ENCODE assay signal across 21 cellular contexts in genomic region chr2:54611830-54612545, GRCh38.
DNase-seq lines count a peak whose midpoint lies in the region; ATAC-seq, FAIRE-seq and TF ChIP-seq lines count a peak whose summit lies in the region.
"Had no signal": no experiment of that assay in that cellular context is flagged by ENCODE, and none has a peak within 500 bp of the region (broad histone marks: within the 10 kb centered on the region; RNA-seq: fewer than 3 reads in every experiment).

No MANE protein-coding gene starts in this region.

- intact Hi-C loops in CD8-positive, alpha-beta T cell (cut with DNase I, micrococcal nuclease), result loop anchor here in 1 of 2 experiments (2.0 kb wide), 1 partner anchor 89 kb away; no protein-coding TSS in a partner anchor
- intact Hi-C loops in activated B cell treated with CpG ODN at 0.5 μM for 24 hours (cut with micrococcal nuclease), result no loop called here
- intact Hi-C loops in left lung (cut with DNase I), result no loop called here

- no peaks in the 10 kb centered on the region for H3K27me3 ChIP-seq in CD8-positive, alpha-beta T cell (ENCODE audit: insufficient read depth, low read length)
- no peaks in the 10 kb centered on the region for H3K27me3 ChIP-seq in left lung
- H3K27me3 ChIP-seq: Peyer's patch, sigmoid colon, thyroid gland had no signal

- POLR2A ChIA-PET in A549 (lab: Yijun Ruan, JAX), result no interaction called here
- POLR2A ChIA-PET in CD8-positive, alpha-beta T cell (lab: Charles Lee), result interaction anchor here (0.8 kb wide), 1 partner anchor 32 kb away, joined by 3 read pairs; no protein-coding TSS in a partner anchor
- POLR2A ChIA-PET in activated B cell treated with CpG ODN at 0.5 μM for 24 hours (lab: Charles Lee), result no interaction called here
- POLR2A ChIA-PET in naive thymus-derived CD8-positive, alpha-beta T cell (lab: Charles Lee), result interaction anchor here (2.5 kb wide), 1 partner anchor 37 kb away, joined by 5 read pairs; no protein-coding TSS in a partner anchor

- H3K27me3 Mint-ChIP-seq in CD8-positive, alpha-beta T cell (ENCODE audit: low read depth), result no peaks in the 10 kb centered on the region
- H3K27me3 Mint-ChIP-seq in activated B cell treated with CpG ODN at 0.5 μM for 24 hours, result no peaks in the 10 kb centered on the region
- no peaks in the 10 kb centered on the region for H3K27me3 Mint-ChIP-seq in naive thymus-derived CD8-positive, alpha-beta T cell
- H3K27me3 Mint-ChIP-seq in type B pancreatic cell, result no peaks in the 10 kb centered on the region

- no peak for FAIRE-seq in A549 (lab: Jason Lieb, UNC)
- FAIRE-seq: colon, H54, K562 had no signal

- no peak overlapping the region for H3K4me3 Mint-ChIP-seq in CD8-positive, alpha-beta T cell
- H3K4me3 Mint-ChIP-seq in activated B cell treated with CpG ODN at 0.5 μM for 24 hours (no peak overlapping the region), type B pancreatic cell (no peak overlapping the region)
- peak overlapping the region in 3 of 10 donors; percentile 9 to 41 (median 24) for H3K4me3 Mint-ChIP-seq in naive thymus-derived CD8-positive, alpha-beta T cell

- TF ChIP-seq POLR2A in A549 (IDR thresholded peaks at IDR 0.05; ENCODE audit: low read length), result no peak

- TF ChIP-seq CTCF in A549 (IDR thresholded peaks at IDR 0.05), result no peak
- no peak for TF ChIP-seq CTCF in CD8-positive, alpha-beta T cell (IDR thresholded peaks at IDR 0.05)
- no peak for TF ChIP-seq CTCF in activated B cell treated with CpG ODN at 0.5 μM for 24 hours (IDR thresholded peaks at IDR 0.05)
- TF ChIP-seq CTCF in left lung (IDR thresholded peaks at IDR 0.05), result no peak
- TF ChIP-seq CTCF in type B pancreatic cell (conservative IDR thresholded peaks at IDR 0.05), result no peak

- CTCF ChIA-PET in A549 (lab: Yijun Ruan, JAX), result interaction anchor here (0.6 to 2.4 kb wide), 3 partner anchors 89 to 520 kb away, joined by 3 to 7 read pairs (median 3); no protein-coding TSS in a partner anchor
- CTCF ChIA-PET in CD8-positive, alpha-beta T cell (lab: Charles Lee), result interaction anchor here (1.2 kb wide), 1 partner anchor 87 kb away, joined by 3 read pairs; no protein-coding TSS in a partner anchor
- CTCF ChIA-PET in activated B cell treated with CpG ODN at 0.5 μM for 24 hours (lab: Charles Lee), result interaction anchor here (0.7 to 1.0 kb wide), 2 partner anchors 50 to 53 kb away, joined by 3 read pairs; no protein-coding TSS in a partner anchor

- peaks cover 58% of the 10 kb centered on the region for H3K36me3 Mint-ChIP-seq in CD8-positive, alpha-beta T cell
- H3K36me3 Mint-ChIP-seq in activated B cell treated with CpG ODN at 0.5 μM for 24 hours (ENCODE audit: low read depth) (peaks cover 51% of the 10 kb centered on the region), type B pancreatic cell (peaks cover 37% of the 10 kb centered on the region)
- H3K36me3 Mint-ChIP-seq in naive thymus-derived CD8-positive, alpha-beta T cell, result peaks cover 0 to 49% (median 8%) of the 10 kb centered on the region in 3 donors

- H3K9me3 ChIP-seq in A549, result no peaks in the 10 kb centered on the region
- H3K9me3 ChIP-seq in CD8-positive, alpha-beta T cell (ENCODE audit: low read length), result no peaks in the 10 kb centered on the region
- H3K9me3 ChIP-seq in left lung, result no peaks in the 10 kb centered on the region
- H3K9me3 ChIP-seq: Peyer's patch, sigmoid colon, thyroid gland had no signal

- H3K4me3 ChIP-seq in A549 (no peak overlapping the region), left lung (no peak overlapping the region)
- H3K4me3 ChIP-seq in CD8-positive, alpha-beta T cell (ENCODE audit: low read depth, low read length), result no peak overlapping the region
- H3K4me3 ChIP-seq: K562, Peyer's patch, sigmoid colon, thyroid gland had no signal

- H3K27ac ChIP-seq in A549, result peak overlapping the region; percentile 80 to 86; a peak in 5 of 6 replicates
- H3K27ac ChIP-seq in CD8-positive, alpha-beta T cell (ENCODE audit: low read depth, low read length), result no peak overlapping the region
- H3K27ac ChIP-seq in left lung, result no peak overlapping the region
- H3K27ac ChIP-seq: Peyer's patch had no signal

- 93% methylated on average over 14 of the region's 14 CpGs for WGBS in A549 (ENCODE audit: missing lambda C conversion rate)

- DNase-seq in A549 (ENCODE audit: low read depth in 1 of 2, low spot score in 1 of 2) (no peak), activated B cell treated with CpG ODN at 0.5 μM for 24 hours (no peak), left lung (no peak), type B pancreatic cell (ENCODE audit: extremely low spot score, unreplicated experiment) (no peak)
- no peak for DNase-seq in CD8-positive, alpha-beta T cell
- no peak for DNase-seq in naive thymus-derived CD8-positive, alpha-beta T cell
- DNase-seq: activated CD8-positive, alpha-beta memory T cell treated with anti-CD3 and anti-CD28 coated beads for 24 hours; DND-41; head of caudate nucleus; NCI-H187 treated with DMSO at 0.1 percent for 48 hours; NCI-H345; Peyer's patch; sigmoid colon; stimulated activated naive CD4-positive, alpha-beta T cell; thyroid gland had no signal

- no peak for TF ChIP-seq RAD21 in A549 (conservative IDR thresholded peaks at IDR 0.05 in 1 of 2, IDR thresholded peaks at IDR 0.05 in 1 of 2)

- H3K4me1 ChIP-seq in A549 (peaks cover 82% of the 10 kb centered on the region), left lung (peaks cover 6 to 72% of the 10 kb centered on the region in 2 donors)
- peaks cover 22% of the 10 kb centered on the region for H3K4me1 ChIP-seq in CD8-positive, alpha-beta T cell (ENCODE audit: insufficient read depth, low read length)

- H3K4me2 ChIP-seq in A549, result no peak overlapping the region

- ATAC-seq in A549, result no peak
- no peak for ATAC-seq in CD8-positive, alpha-beta T cell
- ATAC-seq in activated B cell treated with CpG ODN at 0.5 μM for 24 hours (ENCODE audit: low read depth), result no peak
- no peak for ATAC-seq in naive thymus-derived CD8-positive, alpha-beta T cell
- ATAC-seq in left lung, result no peak
- no peak for ATAC-seq in GM19467 (IDR thresholded peaks at IDR 0.05; ENCODE audit: unreplicated experiment)
- no peak for ATAC-seq in HG02840 (IDR thresholded peaks at IDR 0.05; ENCODE audit: low FRiP score, unreplicated experiment)
- ATAC-seq: activated CD4-positive, CD25-positive, alpha-beta regulatory T cell treated with anti-CD3 and anti-CD28 coated beads, Interleukin-2, amount 50 U/mL, for 24 hours; K562 had no signal

- no peak for TF ChIP-seq EP300 in A549 (IDR thresholded peaks at IDR 0.05)

- no peaks in the 10 kb centered on the region for H3K9me3 Mint-ChIP-seq in CD8-positive, alpha-beta T cell
- no peaks in the 10 kb centered on the region for H3K9me3 Mint-ChIP-seq in activated B cell treated with CpG ODN at 0.5 μM for 24 hours
- no peaks in the 10 kb centered on the region for H3K9me3 Mint-ChIP-seq in naive thymus-derived CD8-positive, alpha-beta T cell
- no peaks in the 10 kb centered on the region for H3K9me3 Mint-ChIP-seq in type B pancreatic cell

- peak overlapping the region; percentile 24 for H3K27ac Mint-ChIP-seq in CD8-positive, alpha-beta T cell
- peak overlapping the region; percentile 39 for H3K27ac Mint-ChIP-seq in activated B cell treated with CpG ODN at 0.5 μM for 24 hours
- peak overlapping the region in 8 of 10 donors; percentile 10 to 82 (median 53) for H3K27ac Mint-ChIP-seq in naive thymus-derived CD8-positive, alpha-beta T cell
- no peak overlapping the region for H3K27ac Mint-ChIP-seq in type B pancreatic cell

- peaks cover 35% of the 10 kb centered on the region for H3K36me3 ChIP-seq in CD8-positive, alpha-beta T cell (ENCODE audit: insufficient read depth, low read length)
- H3K36me3 ChIP-seq in left lung, result peaks cover 0 to 40% of the 10 kb centered on the region in 2 donors

- peaks cover 60% of the 10 kb centered on the region for H3K4me1 Mint-ChIP-seq in CD8-positive, alpha-beta T cell (ENCODE audit: low read depth)
- H3K4me1 Mint-ChIP-seq in activated B cell treated with CpG ODN at 0.5 μM for 24 hours, result peaks cover 28% of the 10 kb centered on the region
- H3K4me1 Mint-ChIP-seq in naive thymus-derived CD8-positive, alpha-beta T cell, result peaks cover 38 to 70% (median 54%) of the 10 kb centered on the region in 4 donors
- H3K4me1 Mint-ChIP-seq in type B pancreatic cell (ENCODE audit: unreplicated experiment), result peaks cover 49% of the 10 kb centered on the region

TF ChIP-seq in A549, 52 proteins besides CTCF, POLR2A, EP300 and RAD21 (continues in another document):
- no peak for TF ChIP-seq CBX2 (IDR thresholded peaks at IDR 0.05; ENCODE audit: borderline replicate concordance, low read depth)
- TF ChIP-seq ATOH8 (CRISPR knock-in tag; IDR thresholded peaks at IDR 0.05; ENCODE audit: low read depth), result no peak
- TF ChIP-seq JUN (IDR thresholded peaks at IDR 0.05), result no peak
- TF ChIP-seq MYC (IDR thresholded peaks at IDR 0.05; ENCODE audit: borderline replicate concordance, low read length), result no peak
- no peak for TF ChIP-seq EHMT2 (IDR thresholded peaks at IDR 0.05; ENCODE audit: low read depth)
- TF ChIP-seq BCL3 (IDR thresholded peaks at IDR 0.05), result no peak
- TF ChIP-seq HDAC2 (IDR thresholded peaks at IDR 0.05), result no peak
- no peak for TF ChIP-seq NFE2L2 (conservative IDR thresholded peaks at IDR 0.05; ENCODE audit: low read length)
- TF ChIP-seq CEBPB (IDR thresholded peaks at IDR 0.05), result no peak
- no peak for TF ChIP-seq MAX (IDR thresholded peaks at IDR 0.05)
- no peak for TF ChIP-seq MAZ (IDR thresholded peaks at IDR 0.05; ENCODE audit: borderline replicate concordance, low read depth, low read length)
- TF ChIP-seq TP53 (CRISPR knock-in tag; IDR thresholded peaks at IDR 0.05), result no peak

Comparison
In these comparisons a context has a peak if more than half of its experiments do, and no peak if none do; other contexts are left out.
1. H3K27ac ChIP-seq: peak in A549 (2 of 2); none in CD8-positive, alpha-beta T cell (single experiment) and left lung (0 of 2).
2. POLR2A ChIA-PET loops: an anchor here in CD8-positive, alpha-beta T cell (0.8 kb wide) and naive thymus-derived CD8-positive, alpha-beta T cell (2.5 kb wide); none called in A549 and activated B cell treated with CpG ODN at 0.5 μM for 24 hours.